In the genomic region with DNA sequence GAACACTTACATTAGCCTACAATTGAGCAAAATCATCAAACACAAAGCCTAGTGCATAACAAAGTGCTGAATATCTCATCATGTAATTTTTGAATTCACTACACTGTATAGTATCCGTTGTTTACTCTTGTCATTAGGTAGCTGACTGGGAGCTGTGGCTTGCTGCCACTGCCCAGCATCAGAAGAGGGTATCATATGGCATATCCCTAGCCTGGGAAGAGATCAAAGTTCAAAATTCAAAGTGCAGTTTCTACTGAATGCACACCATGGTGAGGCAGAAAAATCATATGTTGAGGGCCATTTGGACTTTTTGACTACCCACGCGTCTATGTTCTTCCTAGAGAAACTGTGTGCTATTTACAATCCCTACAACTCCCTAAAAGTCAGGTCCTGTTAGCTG, we compare ENCODE assay signal across 1 cellular context.
A peak's percentile ranks its signal among the peaks of the same experiment; 100 is the strongest.
TF ChIP-seq lines count a peak whose summit lies in the region.

No MANE protein-coding gene starts in this region.

TF ChIP-seq in HepG2, 621 proteins besides CTCF, POLR2A, EP300 and RAD21 (continued from another document and continues in another):
- TF ChIP-seq, protein P1, sequence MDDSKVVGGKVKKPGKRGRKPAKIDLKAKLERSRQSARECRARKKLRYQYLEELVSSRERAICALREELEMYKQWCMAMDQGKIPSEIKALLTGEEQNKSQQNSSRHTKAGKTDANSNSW (CRISPR knock-in tag; IDR thresholded peaks at IDR 0.05; ENCODE audit: borderline replicate concordance), result no peak
- TF ChIP-seq ZNF33B (CRISPR knock-in tag; IDR thresholded peaks at IDR 0.05), result no peak
- TF ChIP-seq RBFOX2 (IDR thresholded peaks at IDR 0.05; ENCODE audit: low read depth, low read length), result no peak
- TF ChIP-seq, protein P2, sequence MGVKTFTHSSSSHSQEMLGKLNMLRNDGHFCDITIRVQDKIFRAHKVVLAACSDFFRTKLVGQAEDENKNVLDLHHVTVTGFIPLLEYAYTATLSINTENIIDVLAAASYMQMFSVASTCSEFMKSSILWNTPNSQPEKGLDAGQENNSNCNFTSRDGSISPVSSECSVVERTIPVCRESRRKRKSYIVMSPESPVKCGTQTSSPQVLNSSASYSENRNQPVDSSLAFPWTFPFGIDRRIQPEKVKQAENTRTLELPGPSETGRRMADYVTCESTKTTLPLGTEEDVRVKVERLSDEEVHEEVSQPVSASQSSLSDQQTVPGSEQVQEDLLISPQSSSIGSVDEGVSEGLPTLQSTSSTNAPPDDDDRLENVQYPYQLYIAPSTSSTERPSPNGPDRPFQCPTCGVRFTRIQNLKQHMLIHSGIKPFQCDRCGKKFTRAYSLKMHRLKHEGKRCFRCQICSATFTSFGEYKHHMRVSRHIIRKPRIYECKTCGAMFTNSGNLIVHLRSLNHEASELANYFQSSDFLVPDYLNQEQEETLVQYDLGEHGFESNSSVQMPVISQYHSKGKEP (CRISPR knock-in tag; IDR thresholded peaks at IDR 0.05), result no peak
- no peak for TF ChIP-seq MAFK (conservative IDR thresholded peaks at IDR 0.05 in 1 of 2, IDR thresholded peaks at IDR 0.05 in 1 of 2; ENCODE audit: low read length in 2 of 2)
- TF ChIP-seq, protein P3, sequence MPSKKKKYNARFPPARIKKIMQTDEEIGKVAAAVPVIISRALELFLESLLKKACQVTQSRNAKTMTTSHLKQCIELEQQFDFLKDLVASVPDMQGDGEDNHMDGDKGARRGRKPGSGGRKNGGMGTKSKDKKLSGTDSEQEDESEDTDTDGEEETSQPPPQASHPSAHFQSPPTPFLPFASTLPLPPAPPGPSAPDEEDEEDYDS (CRISPR knock-in tag; IDR thresholded peaks at IDR 0.05), result no peak
- no peak for TF ChIP-seq ZNF724P (CRISPR knock-in tag; IDR thresholded peaks at IDR 0.05; ENCODE audit: borderline replicate concordance)
- TF ChIP-seq MIXL1 (CRISPR knock-in tag; IDR thresholded peaks at IDR 0.05), result 0 out of 2 replicates have a peak, but pooled peaks have one; percentile 63
- no peak for TF ChIP-seq JUNB (CRISPR knock-in tag; IDR thresholded peaks at IDR 0.05; ENCODE audit: borderline replicate concordance)
- no peak for TF ChIP-seq ZBTB7B (CRISPR knock-in tag; IDR thresholded peaks at IDR 0.05)
- TF ChIP-seq, protein P4, sequence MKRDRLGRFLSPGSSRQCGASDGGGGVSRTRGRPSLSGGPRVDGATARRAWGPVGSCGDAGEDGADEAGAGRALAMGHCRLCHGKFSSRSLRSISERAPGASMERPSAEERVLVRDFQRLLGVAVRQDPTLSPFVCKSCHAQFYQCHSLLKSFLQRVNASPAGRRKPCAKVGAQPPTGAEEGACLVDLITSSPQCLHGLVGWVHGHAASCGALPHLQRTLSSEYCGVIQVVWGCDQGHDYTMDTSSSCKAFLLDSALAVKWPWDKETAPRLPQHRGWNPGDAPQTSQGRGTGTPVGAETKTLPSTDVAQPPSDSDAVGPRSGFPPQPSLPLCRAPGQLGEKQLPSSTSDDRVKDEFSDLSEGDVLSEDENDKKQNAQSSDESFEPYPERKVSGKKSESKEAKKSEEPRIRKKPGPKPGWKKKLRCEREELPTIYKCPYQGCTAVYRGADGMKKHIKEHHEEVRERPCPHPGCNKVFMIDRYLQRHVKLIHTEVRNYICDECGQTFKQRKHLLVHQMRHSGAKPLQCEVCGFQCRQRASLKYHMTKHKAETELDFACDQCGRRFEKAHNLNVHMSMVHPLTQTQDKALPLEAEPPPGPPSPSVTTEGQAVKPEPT (CRISPR knock-in tag; IDR thresholded peaks at IDR 0.05; ENCODE audit: low read depth), result no peak
- TF ChIP-seq ZNF383 (CRISPR knock-in tag; IDR thresholded peaks at IDR 0.05; ENCODE audit: borderline replicate concordance), result no peak
- TF ChIP-seq FOXJ3 (CRISPR knock-in tag; IDR thresholded peaks at IDR 0.05; ENCODE audit: borderline replicate concordance), result no peak
- TF ChIP-seq AGO2 (optimal IDR thresholded peaks at IDR 0.05; ENCODE audit: low read depth, low read length), result no peak
- TF ChIP-seq SOX5 (CRISPR knock-in tag; IDR thresholded peaks at IDR 0.05; ENCODE audit: borderline replicate concordance), result peak; percentile 51; the same call in 1 of the 2 replicates
- TF ChIP-seq POLR2AphosphoS5 (IDR thresholded peaks at IDR 0.05; ENCODE audit: low read depth, low read length), result no peak
- TF ChIP-seq ARNT (IDR thresholded peaks at IDR 0.05), result no peak
- no peak for TF ChIP-seq FOXC1 (CRISPR knock-in tag; IDR thresholded peaks at IDR 0.05; ENCODE audit: borderline replicate concordance)
- peak; percentile 97; the same call in 1 of the 2 replicates for TF ChIP-seq SIX1 (CRISPR knock-in tag; IDR thresholded peaks at IDR 0.05; ENCODE audit: borderline replicate concordance)
- TF ChIP-seq PAWR (CRISPR knock-in tag; IDR thresholded peaks at IDR 0.05; ENCODE audit: borderline replicate concordance), result no peak
- TF ChIP-seq, protein P5, sequence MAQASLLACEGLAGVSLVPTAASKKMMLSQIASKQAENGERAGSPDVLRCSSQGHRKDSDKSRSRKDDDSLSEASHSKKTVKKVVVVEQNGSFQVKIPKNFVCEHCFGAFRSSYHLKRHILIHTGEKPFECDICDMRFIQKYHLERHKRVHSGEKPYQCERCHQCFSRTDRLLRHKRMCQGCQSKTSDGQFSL (CRISPR knock-in tag; IDR thresholded peaks at IDR 0.05), result no peak
- TF ChIP-seq ZNF550 (CRISPR knock-in tag; IDR thresholded peaks at IDR 0.05; ENCODE audit: borderline replicate concordance), result no peak
- TF ChIP-seq, protein P6, sequence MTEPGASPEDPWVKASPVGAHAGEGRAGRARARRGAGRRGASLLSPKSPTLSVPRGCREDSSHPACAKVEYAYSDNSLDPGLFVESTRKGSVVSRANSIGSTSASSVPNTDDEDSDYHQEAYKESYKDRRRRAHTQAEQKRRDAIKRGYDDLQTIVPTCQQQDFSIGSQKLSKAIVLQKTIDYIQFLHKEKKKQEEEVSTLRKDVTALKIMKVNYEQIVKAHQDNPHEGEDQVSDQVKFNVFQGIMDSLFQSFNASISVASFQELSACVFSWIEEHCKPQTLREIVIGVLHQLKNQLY (CRISPR knock-in tag; IDR thresholded peaks at IDR 0.05), result no peak
- TF ChIP-seq CBX2 (IDR thresholded peaks at IDR 0.05; ENCODE audit: low read depth, low read length), result no peak
- no peak for TF ChIP-seq CBX2 (CRISPR knock-in tag; IDR thresholded peaks at IDR 0.05; ENCODE audit: low read depth)
- peak; percentile 74 for TF ChIP-seq SALL1 (CRISPR knock-in tag; IDR thresholded peaks at IDR 0.05)
- TF ChIP-seq, protein P7, sequence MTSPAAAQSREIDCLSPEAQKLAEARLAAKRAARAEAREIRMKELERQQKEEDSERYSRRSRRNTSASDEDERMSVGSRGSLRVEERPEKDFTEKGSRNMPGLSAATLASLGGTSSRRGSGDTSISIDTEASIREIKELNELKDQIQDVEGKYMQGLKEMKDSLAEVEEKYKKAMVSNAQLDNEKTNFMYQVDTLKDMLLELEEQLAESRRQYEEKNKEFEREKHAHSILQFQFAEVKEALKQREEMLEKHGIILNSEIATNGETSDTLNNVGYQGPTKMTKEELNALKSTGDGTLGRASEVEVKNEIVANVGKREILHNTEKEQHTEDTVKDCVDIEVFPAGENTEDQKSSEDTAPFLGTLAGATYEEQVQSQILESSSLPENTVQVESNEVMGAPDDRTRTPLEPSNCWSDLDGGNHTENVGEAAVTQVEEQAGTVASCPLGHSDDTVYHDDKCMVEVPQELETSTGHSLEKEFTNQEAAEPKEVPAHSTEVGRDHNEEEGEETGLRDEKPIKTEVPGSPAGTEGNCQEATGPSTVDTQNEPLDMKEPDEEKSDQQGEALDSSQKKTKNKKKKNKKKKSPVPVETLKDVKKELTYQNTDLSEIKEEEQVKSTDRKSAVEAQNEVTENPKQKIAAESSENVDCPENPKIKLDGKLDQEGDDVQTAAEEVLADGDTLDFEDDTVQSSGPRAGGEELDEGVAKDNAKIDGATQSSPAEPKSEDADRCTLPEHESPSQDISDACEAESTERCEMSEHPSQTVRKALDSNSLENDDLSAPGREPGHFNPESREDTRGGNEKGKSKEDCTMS (CRISPR knock-in tag; conservative IDR thresholded peaks at IDR 0.05), result no peak
- TF ChIP-seq, protein P8, sequence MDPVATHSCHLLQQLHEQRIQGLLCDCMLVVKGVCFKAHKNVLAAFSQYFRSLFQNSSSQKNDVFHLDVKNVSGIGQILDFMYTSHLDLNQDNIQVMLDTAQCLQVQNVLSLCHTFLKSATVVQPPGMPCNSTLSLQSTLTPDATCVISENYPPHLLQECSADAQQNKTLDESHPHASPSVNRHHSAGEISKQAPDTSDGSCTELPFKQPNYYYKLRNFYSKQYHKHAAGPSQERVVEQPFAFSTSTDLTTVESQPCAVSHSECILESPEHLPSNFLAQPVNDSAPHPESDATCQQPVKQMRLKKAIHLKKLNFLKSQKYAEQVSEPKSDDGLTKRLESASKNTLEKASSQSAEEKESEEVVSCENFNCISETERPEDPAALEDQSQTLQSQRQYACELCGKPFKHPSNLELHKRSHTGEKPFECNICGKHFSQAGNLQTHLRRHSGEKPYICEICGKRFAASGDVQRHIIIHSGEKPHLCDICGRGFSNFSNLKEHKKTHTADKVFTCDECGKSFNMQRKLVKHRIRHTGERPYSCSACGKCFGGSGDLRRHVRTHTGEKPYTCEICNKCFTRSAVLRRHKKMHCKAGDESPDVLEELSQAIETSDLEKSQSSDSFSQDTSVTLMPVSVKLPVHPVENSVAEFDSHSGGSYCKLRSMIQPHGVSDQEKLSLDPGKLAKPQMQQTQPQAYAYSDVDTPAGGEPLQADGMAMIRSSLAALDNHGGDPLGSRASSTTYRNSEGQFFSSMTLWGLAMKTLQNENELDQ (CRISPR knock-in tag; IDR thresholded peaks at IDR 0.05; ENCODE audit: borderline replicate concordance), result no peak
- no peak for TF ChIP-seq GPN1 (CRISPR knock-in tag; IDR thresholded peaks at IDR 0.05; ENCODE audit: borderline replicate concordance)
- TF ChIP-seq, protein P9, sequence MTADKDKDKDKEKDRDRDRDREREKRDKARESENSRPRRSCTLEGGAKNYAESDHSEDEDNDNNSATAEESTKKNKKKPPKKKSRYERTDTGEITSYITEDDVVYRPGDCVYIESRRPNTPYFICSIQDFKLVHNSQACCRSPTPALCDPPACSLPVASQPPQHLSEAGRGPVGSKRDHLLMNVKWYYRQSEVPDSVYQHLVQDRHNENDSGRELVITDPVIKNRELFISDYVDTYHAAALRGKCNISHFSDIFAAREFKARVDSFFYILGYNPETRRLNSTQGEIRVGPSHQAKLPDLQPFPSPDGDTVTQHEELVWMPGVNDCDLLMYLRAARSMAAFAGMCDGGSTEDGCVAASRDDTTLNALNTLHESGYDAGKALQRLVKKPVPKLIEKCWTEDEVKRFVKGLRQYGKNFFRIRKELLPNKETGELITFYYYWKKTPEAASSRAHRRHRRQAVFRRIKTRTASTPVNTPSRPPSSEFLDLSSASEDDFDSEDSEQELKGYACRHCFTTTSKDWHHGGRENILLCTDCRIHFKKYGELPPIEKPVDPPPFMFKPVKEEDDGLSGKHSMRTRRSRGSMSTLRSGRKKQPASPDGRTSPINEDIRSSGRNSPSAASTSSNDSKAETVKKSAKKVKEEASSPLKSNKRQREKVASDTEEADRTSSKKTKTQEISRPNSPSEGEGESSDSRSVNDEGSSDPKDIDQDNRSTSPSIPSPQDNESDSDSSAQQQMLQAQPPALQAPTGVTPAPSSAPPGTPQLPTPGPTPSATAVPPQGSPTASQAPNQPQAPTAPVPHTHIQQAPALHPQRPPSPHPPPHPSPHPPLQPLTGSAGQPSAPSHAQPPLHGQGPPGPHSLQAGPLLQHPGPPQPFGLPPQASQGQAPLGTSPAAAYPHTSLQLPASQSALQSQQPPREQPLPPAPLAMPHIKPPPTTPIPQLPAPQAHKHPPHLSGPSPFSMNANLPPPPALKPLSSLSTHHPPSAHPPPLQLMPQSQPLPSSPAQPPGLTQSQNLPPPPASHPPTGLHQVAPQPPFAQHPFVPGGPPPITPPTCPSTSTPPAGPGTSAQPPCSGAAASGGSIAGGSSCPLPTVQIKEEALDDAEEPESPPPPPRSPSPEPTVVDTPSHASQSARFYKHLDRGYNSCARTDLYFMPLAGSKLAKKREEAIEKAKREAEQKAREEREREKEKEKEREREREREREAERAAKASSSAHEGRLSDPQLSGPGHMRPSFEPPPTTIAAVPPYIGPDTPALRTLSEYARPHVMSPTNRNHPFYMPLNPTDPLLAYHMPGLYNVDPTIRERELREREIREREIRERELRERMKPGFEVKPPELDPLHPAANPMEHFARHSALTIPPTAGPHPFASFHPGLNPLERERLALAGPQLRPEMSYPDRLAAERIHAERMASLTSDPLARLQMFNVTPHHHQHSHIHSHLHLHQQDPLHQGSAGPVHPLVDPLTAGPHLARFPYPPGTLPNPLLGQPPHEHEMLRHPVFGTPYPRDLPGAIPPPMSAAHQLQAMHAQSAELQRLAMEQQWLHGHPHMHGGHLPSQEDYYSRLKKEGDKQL (CRISPR knock-in tag; IDR thresholded peaks at IDR 0.05; ENCODE audit: low read depth), result no peak
- TF ChIP-seq ETV6 (CRISPR knock-in tag; conservative IDR thresholded peaks at IDR 0.05), result no peak
- TF ChIP-seq, protein P10, sequence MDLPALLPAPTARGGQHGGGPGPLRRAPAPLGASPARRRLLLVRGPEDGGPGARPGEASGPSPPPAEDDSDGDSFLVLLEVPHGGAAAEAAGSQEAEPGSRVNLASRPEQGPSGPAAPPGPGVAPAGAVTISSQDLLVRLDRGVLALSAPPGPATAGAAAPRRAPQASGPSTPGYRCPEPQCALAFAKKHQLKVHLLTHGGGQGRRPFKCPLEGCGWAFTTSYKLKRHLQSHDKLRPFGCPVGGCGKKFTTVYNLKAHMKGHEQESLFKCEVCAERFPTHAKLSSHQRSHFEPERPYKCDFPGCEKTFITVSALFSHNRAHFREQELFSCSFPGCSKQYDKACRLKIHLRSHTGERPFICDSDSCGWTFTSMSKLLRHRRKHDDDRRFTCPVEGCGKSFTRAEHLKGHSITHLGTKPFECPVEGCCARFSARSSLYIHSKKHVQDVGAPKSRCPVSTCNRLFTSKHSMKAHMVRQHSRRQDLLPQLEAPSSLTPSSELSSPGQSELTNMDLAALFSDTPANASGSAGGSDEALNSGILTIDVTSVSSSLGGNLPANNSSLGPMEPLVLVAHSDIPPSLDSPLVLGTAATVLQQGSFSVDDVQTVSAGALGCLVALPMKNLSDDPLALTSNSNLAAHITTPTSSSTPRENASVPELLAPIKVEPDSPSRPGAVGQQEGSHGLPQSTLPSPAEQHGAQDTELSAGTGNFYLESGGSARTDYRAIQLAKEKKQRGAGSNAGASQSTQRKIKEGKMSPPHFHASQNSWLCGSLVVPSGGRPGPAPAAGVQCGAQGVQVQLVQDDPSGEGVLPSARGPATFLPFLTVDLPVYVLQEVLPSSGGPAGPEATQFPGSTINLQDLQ (CRISPR knock-in tag; IDR thresholded peaks at IDR 0.05), result no peak
- TF ChIP-seq SMARCC2 (IDR thresholded peaks at IDR 0.05), result no peak
